Comparison of ENCODE assay signal across 25 cellular contexts in the genomic region with DNA sequence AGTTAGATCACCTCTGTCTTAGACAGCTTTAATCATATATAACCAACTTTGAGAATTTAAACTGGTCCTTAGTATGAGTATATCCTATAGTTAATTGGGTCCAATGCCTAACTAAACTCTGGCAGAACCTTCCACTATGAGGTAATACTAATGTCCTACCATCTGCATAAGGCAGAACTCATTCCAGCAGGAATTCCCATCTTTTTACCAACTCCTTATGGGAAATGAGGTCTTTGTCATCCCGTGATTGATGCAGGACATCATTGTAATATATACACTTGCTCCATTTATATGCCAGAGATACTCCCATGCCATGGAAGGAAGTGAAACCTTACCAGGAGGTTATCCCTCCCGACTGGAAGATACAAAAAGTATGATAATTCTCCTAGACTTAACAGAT. TPM values are rescaled to one million over a fixed set of nuclear protein-coding genes. Genes with fewer than 3 reads are reported as not detected.
DNase-seq lines count a peak whose midpoint lies in the region; ATAC-seq, FAIRE-seq and TF ChIP-seq lines count a peak whose summit lies in the region.
"Had no signal": no experiment of that assay in that cellular context is flagged by ENCODE, and none has a peak within 500 bp of the region (broad histone marks: within the 10 kb centered on the region; RNA-seq: fewer than 3 reads in every experiment).

No MANE protein-coding gene starts in this region.

- no peak overlapping the region for H3K14ac ChIP-seq in IMR-90 (replicated peaks; ENCODE audit: low read depth, low read length)

- peaks cover 11% of the 10 kb centered on the region for H3K9me1 ChIP-seq in IMR-90 (ENCODE audit: insufficient read depth, low read length)

- H3K36me3 Mint-ChIP-seq in astrocyte (ENCODE audit: low read depth, unreplicated experiment) (peaks cover 9% of the 10 kb centered on the region), HFFc6 (ENCODE audit: low read depth) (peaks cover 42% of the 10 kb centered on the region)
- peaks cover 3% of the 10 kb centered on the region for H3K36me3 Mint-ChIP-seq in activated CD8-positive, alpha-beta T cell treated with anti-CD3 and anti-CD28 coated beads, Interleukin-2, amount 10 ng/mL, durations not matched to agents 7 days and 5 days (ENCODE audit: low read depth)

- CTCF ChIA-PET in IMR-90 (lab: Yijun Ruan, JAX): no interaction called here
- CTCF ChIA-PET in activated CD8-positive, alpha-beta T cell treated with anti-CD3 and anti-CD28 coated beads, Interleukin-2, amount 10 ng/mL, durations not matched to agents 7 days and 5 days (lab: Charles Lee): no interaction called here

- peak; percentile 33 for FAIRE-seq in GM12891 (lab: Jason Lieb, UNC)
- FAIRE-seq in astrocyte (lab: Jason Lieb, UNC): peak; percentile 34
- FAIRE-seq: RCC 7860 had no signal

- H2AK9ac ChIP-seq in IMR-90 (replicated peaks; ENCODE audit: low read depth, low read length, poor library complexity): no peak overlapping the region

- TF ChIP-seq POLR2A in GM12891 (IDR thresholded peaks at IDR 0.05; ENCODE audit: low read depth, low read length) (no peak), IMR-90 (IDR thresholded peaks at IDR 0.05; ENCODE audit: low read depth, low read length) (no peak)

- H2BK5ac ChIP-seq in IMR-90 (ENCODE audit: low read depth, low read length, poor library complexity, severe bottlenecking) (no peak overlapping the region), mesendoderm (ENCODE audit: low read length) (no peak overlapping the region)

- H3K27ac Mint-ChIP-seq in astrocyte (ENCODE audit: unreplicated experiment) (no peak overlapping the region), HFFc6 (no peak overlapping the region)
- no peak overlapping the region for H3K27ac Mint-ChIP-seq in activated CD8-positive, alpha-beta T cell treated with anti-CD3 and anti-CD28 coated beads, Interleukin-2, amount 10 ng/mL, durations not matched to agents 7 days and 5 days
- H3K27ac Mint-ChIP-seq: CD4-positive, alpha-beta memory T cell had no signal

- POLR2A ChIA-PET in IMR-90 (lab: Charles Lee; ENCODE audit: unreplicated experiment): no interaction called here
- POLR2A ChIA-PET in activated CD8-positive, alpha-beta T cell treated with anti-CD3 and anti-CD28 coated beads, Interleukin-2, amount 10 ng/mL, durations not matched to agents 7 days and 5 days (lab: Charles Lee): no interaction called here

- H3K79me1 ChIP-seq in IMR-90 (ENCODE audit: low read depth in 1 of 2, low read length in 2 of 2) (peaks cover 22 to 51% of the 10 kb centered on the region in 2 experiments; a peak in 3 of 4 replicates), mesendoderm (ENCODE audit: low read length) (peaks cover 2% of the 10 kb centered on the region)

- no TSS peak for BruUV-seq in IMR-90 (replicated peaks; lab: Mats Ljungman, UMichigan)

- no peak overlapping the region for H2AK5ac ChIP-seq in IMR-90 (ENCODE audit: low read depth, low read length)
- H2AK5ac ChIP-seq in mesendoderm (ENCODE audit: low read length): no peak overlapping the region

- in situ Hi-C loops in IMR-90 (cut with MboI; ENCODE audit: low sequenced_read_pairs): no loop called here

- H4K5ac ChIP-seq in IMR-90 (ENCODE audit: low read depth, low read length): no peak overlapping the region
- no peak overlapping the region for H4K5ac ChIP-seq in mesendoderm (ENCODE audit: low read length)

- H3K4me3 Mint-ChIP-seq in astrocyte (ENCODE audit: unreplicated experiment) (no peak overlapping the region), HFFc6 (no peak overlapping the region)
- H3K4me3 Mint-ChIP-seq in activated CD8-positive, alpha-beta T cell treated with anti-CD3 and anti-CD28 coated beads, Interleukin-2, amount 10 ng/mL, durations not matched to agents 7 days and 5 days: no peak overlapping the region
- H3K4me3 Mint-ChIP-seq: CD4-positive, alpha-beta memory T cell had no signal

- H3K9ac ChIP-seq in IMR-90 (ENCODE audit: low read depth, low read length): no peak overlapping the region
- no peak overlapping the region for H3K9ac ChIP-seq in astrocyte (ENCODE audit: low read length)
- no peak overlapping the region for H3K9ac ChIP-seq in mesendoderm (ENCODE audit: low read length)

- H2BK15ac ChIP-seq in IMR-90 (ENCODE audit: low read depth, low read length) (no peak overlapping the region), mesendoderm (replicated peaks; ENCODE audit: low read depth) (no peak overlapping the region)

- ATAC-seq in IMR-90 (ENCODE audit: low read depth): no peak
- no peak for ATAC-seq in HG02870 (IDR thresholded peaks at IDR 0.05; ENCODE audit: unreplicated experiment)
- ATAC-seq in activated CD8-positive, alpha-beta T cell treated with anti-CD3 and anti-CD28 coated beads, Interleukin-2, amount 10 ng/mL, durations not matched to agents 7 days and 5 days: no peak
- ATAC-seq in HG02763 (IDR thresholded peaks at IDR 0.05; ENCODE audit: unreplicated experiment): no peak
- ATAC-seq: HCT116 had no signal

- TF ChIP-seq CTCF in IMR-90 (conservative IDR thresholded peaks at IDR 0.05; ENCODE audit: low read depth, low read length): no peak
- TF ChIP-seq CTCF in astrocyte (IDR thresholded peaks at IDR 0.05; ENCODE audit: insufficient read depth, low read depth, low read length): no peak
- TF ChIP-seq CTCF in HFFc6 (IDR thresholded peaks at IDR 0.05): no peak

- no peak for TF ChIP-seq RAD21 in IMR-90 (IDR thresholded peaks at IDR 0.05; ENCODE audit: low read length)

- H3K27me3 ChIP-seq in IMR-90 (ENCODE audit: control insufficient read depth, insufficient read depth, low read length): no peaks in the 10 kb centered on the region
- H3K27me3 ChIP-seq in astrocyte (ENCODE audit: insufficient read depth, low read length): no peaks in the 10 kb centered on the region
- H3K27me3 ChIP-seq in mesendoderm (ENCODE audit: insufficient read depth, low read length, poor library complexity): no peaks in the 10 kb centered on the region
- H3K27me3 ChIP-seq: SJSA1 had no signal

- no CpG with 5 or more reads among the region's 2 CpGs for WGBS in IMR-90 (ENCODE audit: extremely low coverage in 2 of 2, insufficient read length in 1 of 2), 2 experiments
- no CpG with 5 or more reads among the region's 2 CpGs for WGBS in mesendoderm (ENCODE audit: extremely low coverage, insufficient coverage, low lambda C conversion rate)

- H3K4me2 ChIP-seq in IMR-90 (ENCODE audit: low read depth, low read length) (peak overlapping the region; percentile 22; the same call in 1 of the 2 replicates), astrocyte (ENCODE audit: low read length) (no peak overlapping the region), mesendoderm (ENCODE audit: low read length) (no peak overlapping the region)

- peaks cover 56% of the 10 kb centered on the region for H3K4me1 Mint-ChIP-seq in astrocyte (ENCODE audit: low read depth, unreplicated experiment)
- peaks cover 11% of the 10 kb centered on the region for H3K4me1 Mint-ChIP-seq in activated CD8-positive, alpha-beta T cell treated with anti-CD3 and anti-CD28 coated beads, Interleukin-2, amount 10 ng/mL, durations not matched to agents 7 days and 5 days (ENCODE audit: low read depth)
- H3K4me1 Mint-ChIP-seq in HFFc6 (ENCODE audit: low read depth): peaks cover 92% of the 10 kb centered on the region

- no peak overlapping the region for H3K4me3 ChIP-seq in IMR-90 (ENCODE audit: insufficient read depth, low read depth, low read length)
- H3K4me3 ChIP-seq in astrocyte (ENCODE audit: insufficient read depth, low read depth, low read length): no peak overlapping the region
- no peak overlapping the region for H3K4me3 ChIP-seq in mesendoderm (ENCODE audit: low read length)
- H3K4me3 ChIP-seq: SJSA1 had no signal

- no peak overlapping the region for H2BK20ac ChIP-seq in IMR-90 (ENCODE audit: low read depth, low read length)

- no peak overlapping the region for H3K27ac ChIP-seq in IMR-90 (ENCODE audit: insufficient read depth, low read length)
- no peak overlapping the region for H3K27ac ChIP-seq in astrocyte (ENCODE audit: low read depth, low read length)
- H3K27ac ChIP-seq in mesendoderm (ENCODE audit: low read depth, low read length): no peak overlapping the region
- H3K27ac ChIP-seq: SJSA1 had no signal

- H3K23ac ChIP-seq in IMR-90 (ENCODE audit: low read depth, low read length): no peak overlapping the region
- no peak overlapping the region for H3K23ac ChIP-seq in mesendoderm (ENCODE audit: low read length)

- H3K79me2 ChIP-seq in astrocyte (ENCODE audit: insufficient read depth, low read length) (peaks cover 39% of the 10 kb centered on the region), mesendoderm (ENCODE audit: control insufficient read depth, insufficient read depth, low read length) (no peaks in the 10 kb centered on the region)

- no peak overlapping the region for H2BK120ac ChIP-seq in IMR-90 (ENCODE audit: low read depth, low read length)
- H2BK120ac ChIP-seq in mesendoderm (ENCODE audit: low read depth, low read length): no peak overlapping the region

- H3K9me3 Mint-ChIP-seq in astrocyte (ENCODE audit: unreplicated experiment) (no peaks in the 10 kb centered on the region), HFFc6 (no peaks in the 10 kb centered on the region)
- no peaks in the 10 kb centered on the region for H3K9me3 Mint-ChIP-seq in activated CD8-positive, alpha-beta T cell treated with anti-CD3 and anti-CD28 coated beads, Interleukin-2, amount 10 ng/mL, durations not matched to agents 7 days and 5 days (ENCODE audit: insufficient read depth)
- H3K9me3 Mint-ChIP-seq: CD4-positive, alpha-beta memory T cell had no signal

- no peak for DNase-seq in GM12891 (ENCODE audit: insufficient read length, low spot score)
- peak; percentile 39 for DNase-seq in IMR-90
- DNase-seq in astrocyte (ENCODE audit: low read depth): peak; percentile 46
- no peak for DNase-seq in mesendoderm
- no peak for DNase-seq in activated CD8-positive, alpha-beta T cell treated with anti-CD3 and anti-CD28 coated beads, Interleukin-2, amount 10 ng/mL, durations not matched to agents 7 days and 5 days
- DNase-seq in HFFc6: no peak
- DNase-seq: C1 segment of cervical spinal cord; CD4-positive, alpha-beta memory T cell; COR-L47; DMS79 treated with DMSO at 0.1 percent for 48 hours; GF-D8; KG1; NCI-H1105; NCI-H2029; NCI-H446; NCI-H524 treated with DMSO at 0.1 percent for 48 hours; NCI-H774; Right ventricle myocardium superior had no signal

- no peaks in the 10 kb centered on the region for H3K27me3 Mint-ChIP-seq in astrocyte (ENCODE audit: low read depth, unreplicated experiment)
- no peaks in the 10 kb centered on the region for H3K27me3 Mint-ChIP-seq in activated CD8-positive, alpha-beta T cell treated with anti-CD3 and anti-CD28 coated beads, Interleukin-2, amount 10 ng/mL, durations not matched to agents 7 days and 5 days (ENCODE audit: low read depth)
- H3K27me3 Mint-ChIP-seq in HFFc6 (ENCODE audit: insufficient read depth): no peaks in the 10 kb centered on the region
- H3K27me3 Mint-ChIP-seq: CD4-positive, alpha-beta memory T cell had no signal

- peaks cover 7% of the 10 kb centered on the region for H3K4me1 ChIP-seq in IMR-90 (ENCODE audit: control insufficient read depth, insufficient read depth, low read length)
- peaks cover 22% of the 10 kb centered on the region for H3K4me1 ChIP-seq in astrocyte (ENCODE audit: insufficient read depth, low read length)
- H3K4me1 ChIP-seq in mesendoderm (ENCODE audit: control insufficient read depth, low read depth, low read length): peaks cover 4% of the 10 kb centered on the region

- H3K18ac ChIP-seq in IMR-90 (ENCODE audit: low read depth, low read length) (no peak overlapping the region), mesendoderm (ENCODE audit: low read length) (no peak overlapping the region)

- no peak overlapping the region for H4K91ac ChIP-seq in IMR-90 (ENCODE audit: insufficient read depth, low read depth, low read length)

- intact Hi-C loops in IMR-90 (cut with micrococcal nuclease): loop anchor here (5.0 kb wide), 1 partner anchor 76 kb away; the partner anchor contains the start of gene GTF2F2

- dilution Hi-C loops in IMR-90 (cut with HindIII; ENCODE audit: low sequenced_read_pairs, unreplicated experiment): no loop called here

- H4K8ac ChIP-seq in IMR-90 (ENCODE audit: low read depth in 2 of 2, low read length in 2 of 2): no peak overlapping the region
- peak overlapping the region; percentile 28 for H4K8ac ChIP-seq in mesendoderm (ENCODE audit: low read depth, low read length)

- H3K56ac ChIP-seq in IMR-90 (ENCODE audit: extremely low read depth, insufficient read depth, low read length): no peak overlapping the region
- no peak overlapping the region for H3K56ac ChIP-seq in mesendoderm (ENCODE audit: low read length)

- H4K20me1 ChIP-seq in IMR-90 (ENCODE audit: insufficient read depth, low read length) (no peaks in the 10 kb centered on the region), astrocyte (ENCODE audit: insufficient read depth, low read length) (no peaks in the 10 kb centered on the region)

- H3K4ac ChIP-seq in IMR-90 (ENCODE audit: low read depth, low read length) (no peak overlapping the region), mesendoderm (ENCODE audit: low read depth, low read length) (no peak overlapping the region)

- H3K36me3 ChIP-seq in IMR-90 (ENCODE audit: control insufficient read depth, insufficient read depth, low read length): peaks cover 5% of the 10 kb centered on the region
- no peaks in the 10 kb centered on the region for H3K36me3 ChIP-seq in astrocyte (ENCODE audit: insufficient read depth, low read length)
- H3K36me3 ChIP-seq in mesendoderm (ENCODE audit: control insufficient read depth, insufficient read depth, low read length): no peaks in the 10 kb centered on the region
- H3K36me3 ChIP-seq: SJSA1 had no signal

- H3K9me3 ChIP-seq in IMR-90 (ENCODE audit: control insufficient read depth, insufficient read depth, low read length) (no peaks in the 10 kb centered on the region), astrocyte (ENCODE audit: insufficient read depth, low read depth, low read length) (no peaks in the 10 kb centered on the region)
- H3K9me3 ChIP-seq: SJSA1 had no signal

- H2AFZ ChIP-seq in IMR-90 (replicated peaks; ENCODE audit: low read length, poor library complexity) (no peak overlapping the region), astrocyte (ENCODE audit: low read depth, low read length) (no peak overlapping the region)

RNA-seq across cellular contexts. Expression of gene KCTD4, which starts 2.8 kb away (rescaled TPM):
- polyA plus RNA-seq in GM12891 (2012; ENCODE audit: low read depth, missing spikeins): not detected
- total RNA-seq in IMR-90 (2012; rRNA removed): 0.56 and 0.72 TPM in 2 replicates
- 0.40 and 0.53 TPM in 2 replicates for polyA plus RNA-seq in IMR-90 (2012; rRNA removed)
- 0.05 and 0.08 TPM in 2 replicates for polyA plus RNA-seq in IMR-90 (2012; cell fraction: cytosol; rRNA removed)
- polyA plus RNA-seq in IMR-90 (2012; cell fraction: nucleus; rRNA removed; ENCODE audit: low replicate concordance): 0.03 and 0.25 TPM in 2 replicates
- 0.41 and 0.64 TPM in 2 replicates for total RNA-seq in astrocyte
- 0.03 TPM for polyA plus RNA-seq in mesendoderm (2013, experiment 1 of 2)
- 0.04 TPM for polyA plus RNA-seq in mesendoderm (2013, experiment 2 of 2)
- not detected for total RNA-seq in activated CD8-positive, alpha-beta T cell treated with anti-CD3 and anti-CD28 coated beads, Interleukin-2, amount 10 ng/mL, durations not matched to agents 7 days and 5 days
- total RNA-seq in HFFc6 (2021; fragmentation: NEBNext Ultra II Directional; extraction: Animal tissue kit (Norgen Biotek cat#: 25700)): 1 to 10 TPM in 4 of 6 experiments, under 1 TPM in 2; 0.73 to 4.5 (median 1.1) TPM
- total RNA-seq: A673; CD4-positive, alpha-beta memory T cell; H4; Right ventricle myocardium superior had no signal

Comparison
In these comparisons a context has a peak if more than half of its experiments do, and no peak if none do; other contexts are left out.
1. DNase-seq: peak in IMR-90 (single experiment) and astrocyte (single experiment); none in GM12891 (single experiment), mesendoderm (single experiment), activated CD8-positive, alpha-beta T cell treated with anti-CD3 and anti-CD28 coated beads, Interleukin-2, amount 10 ng/mL, durations not matched to agents 7 days and 5 days (single experiment) and HFFc6 (single experiment).